In the genomic region with DNA sequence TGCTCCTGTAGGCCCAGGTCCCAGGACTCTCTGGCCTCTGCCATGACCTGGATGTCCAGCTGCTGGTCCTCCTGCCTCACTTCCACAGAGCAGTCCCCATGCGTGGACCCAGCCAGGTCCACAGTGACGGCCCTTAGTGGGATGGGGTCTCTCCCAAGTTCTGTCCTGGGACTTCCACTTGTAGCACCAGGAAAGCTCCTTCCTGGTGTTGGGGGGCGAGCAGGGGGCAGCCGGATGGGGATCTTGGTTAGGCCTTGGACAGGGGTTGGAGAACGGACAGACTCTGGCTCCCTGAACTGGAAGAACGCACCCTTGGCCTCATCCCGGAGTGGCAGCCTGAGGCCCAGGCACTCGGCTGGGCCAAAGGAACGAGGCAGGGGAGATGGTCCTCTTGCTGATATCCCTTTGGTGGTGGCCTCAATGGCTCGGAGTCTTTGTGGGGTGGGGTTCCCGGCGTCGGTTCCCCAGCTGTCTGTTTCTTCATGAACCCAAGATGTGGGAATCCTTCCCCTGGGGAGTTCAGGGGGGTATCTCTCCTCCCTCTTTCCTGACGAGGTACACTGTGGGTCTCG, we compare ENCODE assay signal across 34 cellular contexts. TPM values are rescaled to one million over a fixed set of nuclear protein-coding genes. Genes with fewer than 3 reads are reported as not detected.
"Had no signal": no experiment of that assay in that cellular context is flagged by ENCODE, and none has a peak within 500 bp of the region (broad histone marks: within the 10 kb centered on the region; RNA-seq: fewer than 3 reads in every experiment).

No MANE protein-coding gene starts in this region.

- H3K9me3 ChIP-seq: ascending aorta, breast epithelium, colonic mucosa, esophagus squamous epithelium, gastroesophageal sphincter had no signal

- H3K36me3 ChIP-seq: ascending aorta, breast epithelium, cardiac muscle cell, colonic mucosa, esophagus squamous epithelium, gastroesophageal sphincter had no signal

- H3K4me3 ChIP-seq: ascending aorta, breast epithelium, cardiac muscle cell, colonic mucosa, esophagus squamous epithelium, gastroesophageal sphincter had no signal

- DNase-seq: activated CD4-positive, alpha-beta memory T cell treated with anti-CD3 and anti-CD28 coated beads, Interleukin-2, amount 10 ng/mL, durations not matched to agents 7 days and 5 days; activated CD4-positive, alpha-beta T cell treated with anti-CD3 and anti-CD28 coated beads for 36 hours; activated CD4-positive, alpha-beta T cell treated with anti-CD3 and anti-CD28 coated beads, Interleukin-2, amount 10 ng/mL, durations not matched to agents 7 days and 5 days; activated CD4-positive, alpha-beta T cell treated with anti-CD3 and anti-CD28 coated beads, Interleukin-2, amount 50 U/mL, for 4 hours; activated CD4-positive, CD25-positive, alpha-beta regulatory T cell; activated CD4-positive, CD25-positive, alpha-beta regulatory T cell treated with anti-CD3 and anti-CD28 coated beads, Interleukin-2, amount 50 U/mL, for 72 hours; activated CD8-positive, alpha-beta memory T cell treated with anti-CD3 and anti-CD28 coated beads, Interleukin-2, amount 50 U/mL, for 48 hours; activated gamma-delta T cell; activated naive CD4-positive, alpha-beta T cell treated with Interleukin-2 at 50 U/mL for 16 hours; activated naive CD8-positive, alpha-beta T cell treated with anti-CD3 and anti-CD28 coated beads for 36 hours; activated naive CD8-positive, alpha-beta T cell treated with anti-CD3 and anti-CD28 coated beads, Interleukin-2, amount 50 U/mL, for 24 hours; activated T-cell treated with anti-CD3 and anti-CD28 coated beads for 4 hours; activated T-cell treated with anti-CD3 and anti-CD28 coated beads, Interleukin-2, amount 50 U/mL, for 24 hours; activated T-cell treated with anti-CD3 and anti-CD28 coated beads, Interleukin-2, amount 50 U/mL, for 72 hours; central memory CD4-positive, alpha-beta T cell; cerebellar nuclear complex; colonic mucosa; effector CD8-positive, alpha-beta T cell; esophagus squamous epithelium; foreskin melanocyte; T-helper 2 cell had no signal

- H3K4me3 Mint-ChIP-seq: activated CD4-positive, alpha-beta memory T cell treated with anti-CD3 and anti-CD28 coated beads, Interleukin-2, amount 10 ng/mL, durations not matched to agents 7 days and 5 days; activated CD4-positive, alpha-beta T cell treated with anti-CD3 and anti-CD28 coated beads for 36 hours; activated CD4-positive, alpha-beta T cell treated with anti-CD3 and anti-CD28 coated beads, Interleukin-2, amount 10 ng/mL, durations not matched to agents 7 days and 5 days; activated naive CD4-positive, alpha-beta T cell treated with anti-CD3 and anti-CD28 coated beads, Interleukin-2, amount 50 U/mL, for 24 hours; activated naive CD8-positive, alpha-beta T cell treated with anti-CD3 and anti-CD28 coated beads for 36 hours; activated naive CD8-positive, alpha-beta T cell treated with anti-CD3 and anti-CD28 coated beads, Interleukin-2, amount 50 U/mL, for 24 hours; activated T-cell treated with anti-CD3 and anti-CD28 coated beads, Interleukin-2, amount 50 U/mL, for 24 hours; activated T-cell treated with anti-CD3 and anti-CD28 coated beads, Interleukin-2, amount 50 U/mL, for 72 hours; brain had no signal

- H3K27ac Mint-ChIP-seq: activated CD4-positive, alpha-beta memory T cell treated with anti-CD3 and anti-CD28 coated beads, Interleukin-2, amount 10 ng/mL, durations not matched to agents 7 days and 5 days; activated CD4-positive, alpha-beta T cell treated with anti-CD3 and anti-CD28 coated beads for 36 hours; activated CD4-positive, alpha-beta T cell treated with anti-CD3 and anti-CD28 coated beads, Interleukin-2, amount 10 ng/mL, durations not matched to agents 7 days and 5 days; activated naive CD4-positive, alpha-beta T cell treated with anti-CD3 and anti-CD28 coated beads, Interleukin-2, amount 50 U/mL, for 24 hours; activated naive CD8-positive, alpha-beta T cell treated with anti-CD3 and anti-CD28 coated beads for 36 hours; activated naive CD8-positive, alpha-beta T cell treated with anti-CD3 and anti-CD28 coated beads, Interleukin-2, amount 50 U/mL, for 24 hours; activated T-cell treated with anti-CD3 and anti-CD28 coated beads, Interleukin-2, amount 50 U/mL, for 24 hours; activated T-cell treated with anti-CD3 and anti-CD28 coated beads, Interleukin-2, amount 50 U/mL, for 72 hours; brain had no signal

- H3K27me3 ChIP-seq: cardiac muscle cell had no signal

- H3K9me3 Mint-ChIP-seq: activated CD4-positive, alpha-beta memory T cell treated with anti-CD3 and anti-CD28 coated beads, Interleukin-2, amount 10 ng/mL, durations not matched to agents 7 days and 5 days; activated CD4-positive, alpha-beta T cell treated with anti-CD3 and anti-CD28 coated beads, Interleukin-2, amount 10 ng/mL, durations not matched to agents 7 days and 5 days; activated naive CD4-positive, alpha-beta T cell treated with anti-CD3 and anti-CD28 coated beads, Interleukin-2, amount 50 U/mL, for 24 hours; activated naive CD8-positive, alpha-beta T cell treated with anti-CD3 and anti-CD28 coated beads for 36 hours; activated naive CD8-positive, alpha-beta T cell treated with anti-CD3 and anti-CD28 coated beads, Interleukin-2, amount 50 U/mL, for 24 hours; activated T-cell treated with anti-CD3 and anti-CD28 coated beads, Interleukin-2, amount 50 U/mL, for 24 hours; activated T-cell treated with anti-CD3 and anti-CD28 coated beads, Interleukin-2, amount 50 U/mL, for 72 hours; brain had no signal

- ATAC-seq: activated CD4-positive, alpha-beta T cell treated with anti-CD3 and anti-CD28 coated beads for 36 hours; activated naive CD8-positive, alpha-beta T cell treated with anti-CD3 and anti-CD28 coated beads, Interleukin-2, amount 50 U/mL, for 24 hours; activated T-cell treated with anti-CD3 and anti-CD28 coated beads, Interleukin-2, amount 50 U/mL, for 72 hours; gastroesophageal sphincter had no signal

- H3K36me3 Mint-ChIP-seq: activated naive CD4-positive, alpha-beta T cell treated with anti-CD3 and anti-CD28 coated beads, Interleukin-2, amount 50 U/mL, for 24 hours; activated naive CD8-positive, alpha-beta T cell treated with anti-CD3 and anti-CD28 coated beads for 36 hours; brain had no signal

- H3K27ac ChIP-seq: ascending aorta, breast epithelium, cardiac muscle cell, colonic mucosa, epithelial cell of prostate, esophagus squamous epithelium, gastroesophageal sphincter had no signal

RNA-seq across cellular contexts. Expression of a gene that starts 7.2 kb away (rescaled TPM):
- total RNA-seq: activated CD4-positive, alpha-beta memory T cell treated with anti-CD3 and anti-CD28 coated beads, Interleukin-2, amount 10 ng/mL, durations not matched to agents 7 days and 5 days; activated CD4-positive, alpha-beta T cell treated with anti-CD3 and anti-CD28 coated beads, Interleukin-2, amount 10 ng/mL, durations not matched to agents 7 days and 5 days; ascending aorta; cardiac muscle cell; dermis microvascular lymphatic vessel endothelial cell; endothelial cell of umbilical vein; esophagus squamous epithelium; fibroblast of lung; fibroblast of villous mesenchyme; glomerular endothelial cell; T-helper 1 cell treated with Interleukin-12 subunit alpha and Interleukin-12 subunit beta and Interleukin-4 antibody, amounts not matched to agents 30 ng/mL and 1 ng/mL, for 36 hours had no signal
- polyA plus RNA-seq: endothelial cell of umbilical vein, fibroblast of lung had no signal

RNA-seq across cellular contexts. Expression of a gene that starts 14.9 kb away (rescaled TPM):
- total RNA-seq: activated CD4-positive, alpha-beta memory T cell treated with anti-CD3 and anti-CD28 coated beads, Interleukin-2, amount 10 ng/mL, durations not matched to agents 7 days and 5 days; activated CD4-positive, alpha-beta T cell treated with anti-CD3 and anti-CD28 coated beads for 36 hours; activated CD4-positive, alpha-beta T cell treated with anti-CD3 and anti-CD28 coated beads, Interleukin-2, amount 10 ng/mL, durations not matched to agents 7 days and 5 days; activated naive CD8-positive, alpha-beta T cell treated with anti-CD3 and anti-CD28 coated beads for 36 hours; activated T-cell treated with anti-CD3 and anti-CD28 coated beads, Interleukin-2, amount 50 U/mL, for 72 hours; ascending aorta; breast epithelium; colonic mucosa; dermis microvascular lymphatic vessel endothelial cell; endothelial cell of umbilical vein; esophagus squamous epithelium; fibroblast of lung; fibroblast of villous mesenchyme; gastroesophageal sphincter; glomerular endothelial cell; T-helper 1 cell treated with Interleukin-12 subunit alpha and Interleukin-12 subunit beta and Interleukin-4 antibody, amounts not matched to agents 30 ng/mL and 1 ng/mL, for 36 hours had no signal
- polyA plus RNA-seq: fibroblast of lung had no signal

RNA-seq across cellular contexts. Expression of a gene that starts 49.6 kb away (rescaled TPM):
- total RNA-seq: activated CD4-positive, alpha-beta memory T cell treated with anti-CD3 and anti-CD28 coated beads, Interleukin-2, amount 10 ng/mL, durations not matched to agents 7 days and 5 days; activated CD4-positive, alpha-beta T cell treated with anti-CD3 and anti-CD28 coated beads, Interleukin-2, amount 10 ng/mL, durations not matched to agents 7 days and 5 days; cardiac muscle cell; T-helper 1 cell treated with Interleukin-12 subunit alpha and Interleukin-12 subunit beta and Interleukin-4 antibody, amounts not matched to agents 30 ng/mL and 1 ng/mL, for 36 hours had no signal
